24 cellular contexts compared by ENCODE assay signal in genomic region chr16:57781349-57781740, GRCh38. TPM values are rescaled to one million over a fixed set of nuclear protein-coding genes. Genes with fewer than 3 reads are reported as not detected.
DNase-seq lines count a peak whose midpoint lies in the region; ATAC-seq, FAIRE-seq and TF ChIP-seq lines count a peak whose summit lies in the region.
"Had no signal": no experiment of that assay in that cellular context is flagged by ENCODE, and none has a peak within 500 bp of the region (broad histone marks: within the 10 kb centered on the region; RNA-seq: fewer than 3 reads in every experiment).

No MANE protein-coding gene starts in this region.

- H3K9ac ChIP-seq in kidney (ENCODE audit: low read length in 2 of 2): no peak overlapping the region
- H3K9ac ChIP-seq: GM23248 had no signal

- peaks cover 14% of the 10 kb centered on the region for H3K79me2 ChIP-seq in osteoblast (ENCODE audit: insufficient read depth, low read length)

- H3K4me2 ChIP-seq in osteoblast (ENCODE audit: insufficient read depth, low read length): no peak overlapping the region

- TF ChIP-seq CTCF in brain microvascular endothelial cell (IDR thresholded peaks at IDR 0.05; ENCODE audit: low read depth, low read length, missing control alignments): no peak
- no peak for TF ChIP-seq CTCF in kidney (IDR thresholded peaks at IDR 0.05; ENCODE audit: borderline replicate concordance, extremely low read depth, insufficient read depth)
- no peak for TF ChIP-seq CTCF in osteoblast (IDR thresholded peaks at IDR 0.05; ENCODE audit: extremely low read depth, low read depth, low read length)

- H3K27ac ChIP-seq in brain microvascular endothelial cell (peak overlapping the region; percentile 57), kidney (ENCODE audit: low read depth in 2 of 2, low read length in 2 of 2) (no peak overlapping the region), osteoblast (ENCODE audit: low read depth, low read length) (peak overlapping the region; percentile 43)
- H3K27ac ChIP-seq: SK-N-MC had no signal

- H3K4me3 ChIP-seq in brain microvascular endothelial cell (ENCODE audit: low read depth, low read length) (no peak overlapping the region), kidney (ENCODE audit: low read length in 2 of 2) (no peak overlapping the region), osteoblast (ENCODE audit: insufficient read depth, low read length) (no peak overlapping the region)
- H3K4me3 ChIP-seq: GM23248, SK-N-MC had no signal

- H3K36me3 ChIP-seq in brain microvascular endothelial cell (replicated peaks) (peaks cover 29% of the 10 kb centered on the region), kidney (ENCODE audit: control insufficient read depth in 1 of 2, insufficient read depth in 2 of 2, low read length in 2 of 2) (peaks cover 18 to 50% of the 10 kb centered on the region in 2 donors), osteoblast (ENCODE audit: insufficient read depth, low read length) (peaks cover 19% of the 10 kb centered on the region)

- no peak for ATAC-seq in activated CD4-positive, CD25-positive, alpha-beta regulatory T cell treated with anti-CD3 and anti-CD28 coated beads, Interleukin-2, amount 50 U/mL, for 24 hours
- no peak for ATAC-seq in HG02588 (IDR thresholded peaks at IDR 0.05; ENCODE audit: unreplicated experiment)

- H4K20me1 ChIP-seq in osteoblast (ENCODE audit: insufficient read depth, low read length): peaks cover 2% of the 10 kb centered on the region

- no peaks in the 10 kb centered on the region for H3K27me3 ChIP-seq in brain microvascular endothelial cell (replicated peaks)
- H3K27me3 ChIP-seq in osteoblast (ENCODE audit: insufficient read depth, low read length): no peaks in the 10 kb centered on the region

- H2AFZ ChIP-seq in osteoblast (ENCODE audit: low read length): no peak overlapping the region
- H2AFZ ChIP-seq: GM23248 had no signal

- DNase-seq in HTR-8/SVneo (ENCODE audit: insufficient read length, low spot score): no peak
- no peak for DNase-seq in brain microvascular endothelial cell
- peak; percentile 36 for DNase-seq in kidney
- no peak for DNase-seq in osteoblast (ENCODE audit: insufficient read length, low spot score, missing footprints)
- DNase-seq in mesenteric fat pad (ENCODE audit: low spot score): no peak
- no peak for DNase-seq in Kasumi-1 (lab: John Stamatoyannopoulos, UW)
- DNase-seq: C1 segment of cervical spinal cord; CD4-positive, alpha-beta memory T cell; COR-L47; GM23248; H9; KBM-7; MM.1S; NCI-H2029; NCI-H446 treated with DMSO at 0.1 percent for 48 hours; NCI-H526; NCI-H82; RPMI8226; SHP77 treated with DMSO at 0.1 percent for 48 hours had no signal

- intact Hi-C loops in kidney (cut with DNase I): no loop called here

- H3K4me1 ChIP-seq in kidney (ENCODE audit: control insufficient read depth in 1 of 2, insufficient read depth in 1 of 2, low read depth in 1 of 2, low read length in 2 of 2): peaks cover 8 to 18% of the 10 kb centered on the region in 2 donors
- peaks cover 9% of the 10 kb centered on the region for H3K4me1 ChIP-seq in osteoblast (ENCODE audit: insufficient read depth, low read length)

- in situ Hi-C loops in brain microvascular endothelial cell (cut with HindIII; ENCODE audit: low pct_ligation_motif_present, low sequenced_read_pairs): no loop called here

- FAIRE-seq in HTR-8/SVneo (lab: Jason Lieb, UNC) (peak; percentile 38), kidney (lab: Jason Lieb, UNC) (no peak)
- FAIRE-seq: A204.1, G401.6 had no signal

- H3K9me3 ChIP-seq in kidney (ENCODE audit: control insufficient read depth in 1 of 2, low read length in 2 of 2) (no peaks in the 10 kb centered on the region), osteoblast (ENCODE audit: low read depth, low read length) (no peaks in the 10 kb centered on the region)

RNA-seq across cellular contexts. Expression of gene KIFC3, which starts 20.9 kb away (rescaled TPM):
- 109 TPM for total RNA-seq in kidney
- polyA plus RNA-seq in kidney (ENCODE audit: insufficient read depth, low read depth, low replicate concordance): 74.9 TPM
- 40.5 and 41.0 TPM in 2 replicates for total RNA-seq in osteoblast
- 62.3 TPM for total RNA-seq in mesenteric fat pad
- polyA plus RNA-seq: CD4-positive, alpha-beta memory T cell had no signal

RNA-seq across cellular contexts. Expression of gene KATNB1, which starts 45.8 kb away (rescaled TPM):
- 14.5 TPM for total RNA-seq in kidney
- polyA plus RNA-seq in kidney (ENCODE audit: insufficient read depth, low read depth, low replicate concordance): 13.9 TPM
- total RNA-seq in osteoblast: 17.7 and 24.6 TPM in 2 replicates
- total RNA-seq in mesenteric fat pad: 14.4 TPM

Comparison
In these comparisons a context has a peak if more than half of its experiments do, and no peak if none do; other contexts are left out.
1. H3K27ac ChIP-seq: peak in brain microvascular endothelial cell (single experiment) and osteoblast (single experiment); none in kidney (0 of 2).